ENCODE assay signal across 13 cellular contexts in the genomic region with DNA sequence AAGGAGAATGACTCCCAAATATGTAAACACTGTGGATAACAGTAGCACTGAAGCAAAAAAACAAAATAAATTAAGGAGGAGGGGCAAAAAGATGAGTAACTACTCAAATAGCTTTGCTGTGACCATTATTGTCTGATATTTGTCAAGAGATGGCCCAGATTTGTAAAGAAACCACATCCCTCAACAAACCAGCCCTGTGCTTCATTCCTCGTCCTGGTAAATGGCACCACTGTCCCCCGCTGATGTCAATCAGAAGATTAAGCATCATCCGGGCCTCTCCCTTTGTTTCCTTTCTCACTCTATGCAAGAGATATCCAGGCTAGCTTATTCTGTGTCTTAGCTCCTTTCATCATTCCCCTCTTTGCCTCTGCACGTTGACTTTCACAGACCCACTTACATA.
A peak's percentile ranks its signal among the peaks of the same experiment; 100 is the strongest.
DNase-seq lines count a peak whose midpoint lies in the region; ATAC-seq and TF ChIP-seq lines count a peak whose summit lies in the region.
"Had no signal": no experiment of that assay in that cellular context is flagged by ENCODE, and none has a peak within 500 bp of the region (broad histone marks: within the 10 kb centered on the region; RNA-seq: fewer than 3 reads in every experiment).

No MANE protein-coding gene starts in this region.

- H3K79me2 ChIP-seq in GM23248 (ENCODE audit: insufficient read depth): peaks cover 62% of the 10 kb centered on the region

- in situ Hi-C loops in GM23248 (cut with MboI): no loop called here

- no peak for TF ChIP-seq CTCF in breast epithelium (IDR thresholded peaks at IDR 0.05)

- TF ChIP-seq POLR2A in breast epithelium (IDR thresholded peaks at IDR 0.05): no peak

- ATAC-seq in GM18520 (IDR thresholded peaks at IDR 0.05; ENCODE audit: unreplicated experiment) (no peak), HG03442 (IDR thresholded peaks at IDR 0.05; ENCODE audit: unreplicated experiment) (no peak)
- ATAC-seq in activated T-helper 17 cell treated with anti-CD3 and anti-CD28 coated beads, Interleukin-2, amount 50 U/mL, for 72 hours (replicated peaks): no peak
- ATAC-seq: activated CD8-positive, alpha-beta T cell treated with anti-CD3 and anti-CD28 coated beads, Interleukin-2, amount 10 ng/mL, durations not matched to agents 7 days and 5 days had no signal

- no peaks in the 10 kb centered on the region for H3K9me2 ChIP-seq in GM23248 (ENCODE audit: insufficient read depth)

- H3K4me1 ChIP-seq in GM23248 (ENCODE audit: insufficient read depth) (peaks cover 26% of the 10 kb centered on the region), breast epithelium (no peaks in the 10 kb centered on the region)

- peak; percentile 82 for DNase-seq in GM23248
- no peak for DNase-seq in breast epithelium (ENCODE audit: low spot score in 2 of 2)
- DNase-seq in superior temporal gyrus (ENCODE audit: extremely low spot score): peak; percentile 39
- no peak for DNase-seq in stimulated activated CD4-positive, alpha-beta T cell treated with anti-CD3 and anti-CD28 coated beads, Interleukin-12 subunit alpha, Interleukin-12 subunit beta, amount 100 ng/mL, for 4 hours
- DNase-seq: activated CD8-positive, alpha-beta T cell treated with anti-CD3 and anti-CD28 coated beads, Interleukin-2, amount 10 ng/mL, durations not matched to agents 7 days and 5 days; GF-D8; naive B cell; SJCRH30 had no signal

- H3K4me1 Mint-ChIP-seq in activated T-helper 17 cell treated with anti-CD3 and anti-CD28 coated beads, Interleukin-2, amount 50 U/mL, for 72 hours: no peaks in the 10 kb centered on the region
- H3K4me1 Mint-ChIP-seq: naive B cell had no signal

- H3K36me3 Mint-ChIP-seq in activated T-helper 17 cell treated with anti-CD3 and anti-CD28 coated beads, Interleukin-2, amount 50 U/mL, for 72 hours (ENCODE audit: low read depth): no peaks in the 10 kb centered on the region
- H3K36me3 Mint-ChIP-seq: naive B cell had no signal

- peaks cover 13% of the 10 kb centered on the region for H3K27me3 Mint-ChIP-seq in activated T-helper 17 cell treated with anti-CD3 and anti-CD28 coated beads, Interleukin-2, amount 50 U/mL, for 72 hours

- H3F3A ChIP-seq in GM23248 (ENCODE audit: insufficient read depth): peaks cover 40% of the 10 kb centered on the region

- H3K9ac ChIP-seq in GM23248: peak overlapping the region; percentile 99

- H3K27ac Mint-ChIP-seq in activated T-helper 17 cell treated with anti-CD3 and anti-CD28 coated beads, Interleukin-2, amount 50 U/mL, for 72 hours: no peak overlapping the region
- H3K27ac Mint-ChIP-seq: activated CD8-positive, alpha-beta T cell treated with anti-CD3 and anti-CD28 coated beads, Interleukin-2, amount 10 ng/mL, durations not matched to agents 7 days and 5 days had no signal

- intact Hi-C loops in breast epithelium (cut with DNase I; ENCODE audit: low total_unique reads): no loop called here

- H3K27me3 ChIP-seq in GM23248 (replicated peaks; ENCODE audit: insufficient read depth) (no peaks in the 10 kb centered on the region), breast epithelium (no peaks in the 10 kb centered on the region), layer of hippocampus (ENCODE audit: control insufficient read depth, insufficient read depth, low read length) (no peaks in the 10 kb centered on the region)
- H3K27me3 ChIP-seq: adrenal gland, SJCRH30 had no signal

- no peaks in the 10 kb centered on the region for H4K20me1 ChIP-seq in GM23248 (ENCODE audit: insufficient read depth)

- H3K27ac ChIP-seq in GM23248 (peak overlapping the region; percentile 100), breast epithelium (peak overlapping the region; percentile 40 to 74), layer of hippocampus (ENCODE audit: low read depth, low read length) (peak overlapping the region; percentile 8)
- H3K27ac ChIP-seq: SJCRH30 had no signal

- WGBS in GM23248 (ENCODE audit: low coverage in 1 of 2, low lambda C conversion rate in 2 of 2, missing lambda C conversion rate in 2 of 2), 2 experiments: 9 to 16% methylated on average over 4 of the region's 4 CpGs

- H2AFZ ChIP-seq in GM23248: no peak overlapping the region

- peak overlapping the region; percentile 91 for H3K4me3 ChIP-seq in GM23248
- peak overlapping the region; percentile 14 to 33 (median 18) for H3K4me3 ChIP-seq in breast epithelium
- H3K4me3 ChIP-seq: SJCRH30 had no signal

- peak overlapping the region; percentile 95 for H3K4me2 ChIP-seq in GM23248 (ENCODE audit: unreplicated experiment)

- H3K9me3 ChIP-seq in GM23248 (ENCODE audit: low read depth): no peaks in the 10 kb centered on the region
- no peaks in the 10 kb centered on the region for H3K9me3 ChIP-seq in breast epithelium
- H3K9me3 ChIP-seq: adrenal gland, SJCRH30 had no signal

- peaks cover 32% of the 10 kb centered on the region for H3K36me3 ChIP-seq in GM23248 (ENCODE audit: low read depth)
- no peaks in the 10 kb centered on the region for H3K36me3 ChIP-seq in breast epithelium
- H3K36me3 ChIP-seq: SJCRH30 had no signal

- H3K9me3 Mint-ChIP-seq in activated T-helper 17 cell treated with anti-CD3 and anti-CD28 coated beads, Interleukin-2, amount 50 U/mL, for 72 hours: no peaks in the 10 kb centered on the region
- H3K9me3 Mint-ChIP-seq: naive B cell had no signal

- H3K4me3 Mint-ChIP-seq in activated T-helper 17 cell treated with anti-CD3 and anti-CD28 coated beads, Interleukin-2, amount 50 U/mL, for 72 hours: no peak overlapping the region
- H3K4me3 Mint-ChIP-seq: activated CD8-positive, alpha-beta T cell treated with anti-CD3 and anti-CD28 coated beads, Interleukin-2, amount 10 ng/mL, durations not matched to agents 7 days and 5 days; naive B cell had no signal

Comparison
In these comparisons a context has a peak if more than half of its experiments do, and no peak if none do; other contexts are left out.
1. DNase-seq: peak in GM23248 (single experiment) and superior temporal gyrus (single experiment); none in breast epithelium (0 of 2) and stimulated activated CD4-positive, alpha-beta T cell treated with anti-CD3 and anti-CD28 coated beads, Interleukin-12 subunit alpha, Interleukin-12 subunit beta, amount 100 ng/mL, for 4 hours (single experiment).
2. H3K27ac ChIP-seq: peak in every context shown above with its lines; median percentile 100 in GM23248; 57 in breast epithelium; 8 in layer of hippocampus.